10 cellular contexts compared by ENCODE assay signal in the genomic region with DNA sequence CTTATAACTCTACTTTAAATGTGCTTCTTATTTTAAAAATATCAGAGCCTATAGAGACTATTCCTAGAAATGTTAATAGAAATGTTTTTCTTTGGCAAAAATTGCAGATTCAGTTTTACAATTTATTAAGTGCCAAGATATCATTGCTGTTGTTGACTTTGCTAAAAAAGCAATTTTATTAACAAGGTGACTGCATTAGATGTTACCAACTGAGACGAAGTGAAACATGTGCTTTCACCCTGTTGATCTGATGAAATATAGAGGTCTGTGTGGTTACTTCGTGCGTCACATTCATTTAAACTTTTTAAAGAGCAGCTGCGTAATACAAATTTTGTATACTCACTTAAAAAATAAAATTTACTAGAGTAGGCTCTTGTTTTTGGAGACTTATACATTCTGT.
DNase-seq lines count a peak whose midpoint lies in the region; ATAC-seq, FAIRE-seq and TF ChIP-seq lines count a peak whose summit lies in the region.
"Had no signal": no experiment of that assay in that cellular context is flagged by ENCODE, and none has a peak within 500 bp of the region (broad histone marks: within the 10 kb centered on the region; RNA-seq: fewer than 3 reads in every experiment).

No MANE protein-coding gene starts in this region.

- no peaks in the 10 kb centered on the region for H3K27me3 ChIP-seq in gastroesophageal sphincter
- no peaks in the 10 kb centered on the region for H3K27me3 ChIP-seq in gastrocnemius medialis

- in situ Hi-C loops in gastrocnemius medialis (cut with MboI; ENCODE audit: low sequenced_read_pairs in 4 of 4), result loop anchor here in 3 of 4 donors (5.0 to 25.0 kb wide), 5 partner anchors 107 to 392 kb away; no protein-coding TSS in a partner anchor

- no peaks in the 10 kb centered on the region for H3K36me3 Mint-ChIP-seq in immature natural killer cell
- H3K36me3 Mint-ChIP-seq: naive B cell had no signal

- no peak for TF ChIP-seq POLR2A in gastroesophageal sphincter (IDR thresholded peaks at IDR 0.05)
- TF ChIP-seq POLR2A in gastrocnemius medialis (IDR thresholded peaks at IDR 0.05), result peak in 1 of 2 donors; percentile 24

- peaks cover 0 to 34% of the 10 kb centered on the region in 2 donors for H3K4me1 Mint-ChIP-seq in immature natural killer cell

- no peak for FAIRE-seq in frontal cortex (lab: Jason Lieb, UNC)

- intact Hi-C loops in gastrocnemius medialis (cut with DNase I; ENCODE audit: low total_unique reads), result loop anchor here (2.0 to 10.0 kb wide), 6 partner anchors 17 to 379 kb away; no protein-coding TSS in a partner anchor

- TF ChIP-seq CTCF in gastroesophageal sphincter (IDR thresholded peaks at IDR 0.05) (no peak), gastrocnemius medialis (IDR thresholded peaks at IDR 0.05 in 4 of 5, conservative IDR thresholded peaks at IDR 0.05 in 1 of 5) (no peak)

- H3K4me1 ChIP-seq in gastroesophageal sphincter (no peaks in the 10 kb centered on the region), gastrocnemius medialis (peaks cover 14 to 17% of the 10 kb centered on the region in 2 donors)

- peaks cover 0 to 4% (median 0%) of the 10 kb centered on the region in 3 donors for H3K27me3 Mint-ChIP-seq in immature natural killer cell (ENCODE audit: low read depth in 3 of 3)

- WGBS in gastroesophageal sphincter (ENCODE audit: low coverage in 1 of 2), 2 donors, result 30 to 40% methylated on average over 4 of the region's 4 CpGs

- peak; percentile 64 for DNase-seq in H4 (ENCODE audit: low spot score)
- DNase-seq in SKM-1 treated with dmso at 0.1 percent for 144 hours (lab: John Stamatoyannopoulos, UW; ENCODE audit: unreplicated experiment), result peak; percentile 46
- no peak for DNase-seq in gastrocnemius medialis
- DNase-seq in frontal cortex (ENCODE audit: low spot score in 2 of 2), result no peak
- no peak for DNase-seq in immature natural killer cell
- DNase-seq: activated CD8-positive, alpha-beta memory T cell treated with anti-CD3 and anti-CD28 coated beads, Interleukin-2, amount 50 U/mL, for 4 hours; naive B cell had no signal

- H3K27ac Mint-ChIP-seq in immature natural killer cell, result no peak overlapping the region

- H3K9me3 ChIP-seq in gastroesophageal sphincter (no peaks in the 10 kb centered on the region), gastrocnemius medialis (no peaks in the 10 kb centered on the region)

- H3K27ac ChIP-seq in gastroesophageal sphincter (peak overlapping the region; percentile 65 to 74 (median 72)), gastrocnemius medialis (peak overlapping the region; percentile 83 to 88 (median 84))

- H3K4me3 Mint-ChIP-seq in immature natural killer cell, result peak overlapping the region in 2 of 5 donors; percentile 10 to 18

- H3K4me3 ChIP-seq in gastroesophageal sphincter, result peak overlapping the region; percentile 44
- H3K4me3 ChIP-seq in gastrocnemius medialis, result peak overlapping the region; percentile 52 to 63 (median 60)

- no peaks in the 10 kb centered on the region for H3K36me3 ChIP-seq in gastroesophageal sphincter
- H3K36me3 ChIP-seq in gastrocnemius medialis, result no peaks in the 10 kb centered on the region

- ATAC-seq in gastroesophageal sphincter (no peak), gastrocnemius medialis (peak in 1 of 2 donors; percentile 39), GM21737 (IDR thresholded peaks at IDR 0.05; ENCODE audit: unreplicated experiment) (no peak), GM19397 (IDR thresholded peaks at IDR 0.05; ENCODE audit: unreplicated experiment) (no peak)

- no peak for TF ChIP-seq EP300 in gastroesophageal sphincter (IDR thresholded peaks at IDR 0.05)

- peaks cover 0 to 20% (median 7%) of the 10 kb centered on the region in 6 donors for H3K9me3 Mint-ChIP-seq in immature natural killer cell

Comparison
In these comparisons a context has a peak if more than half of its experiments do, and no peak if none do; other contexts are left out.
1. DNase-seq: peak in H4 (single experiment) and SKM-1 treated with dmso at 0.1 percent for 144 hours (single experiment); none in gastrocnemius medialis (0 of 2), frontal cortex (0 of 2) and immature natural killer cell (0 of 3).